14 cellular contexts compared by ENCODE assay signal in the genomic region with DNA sequence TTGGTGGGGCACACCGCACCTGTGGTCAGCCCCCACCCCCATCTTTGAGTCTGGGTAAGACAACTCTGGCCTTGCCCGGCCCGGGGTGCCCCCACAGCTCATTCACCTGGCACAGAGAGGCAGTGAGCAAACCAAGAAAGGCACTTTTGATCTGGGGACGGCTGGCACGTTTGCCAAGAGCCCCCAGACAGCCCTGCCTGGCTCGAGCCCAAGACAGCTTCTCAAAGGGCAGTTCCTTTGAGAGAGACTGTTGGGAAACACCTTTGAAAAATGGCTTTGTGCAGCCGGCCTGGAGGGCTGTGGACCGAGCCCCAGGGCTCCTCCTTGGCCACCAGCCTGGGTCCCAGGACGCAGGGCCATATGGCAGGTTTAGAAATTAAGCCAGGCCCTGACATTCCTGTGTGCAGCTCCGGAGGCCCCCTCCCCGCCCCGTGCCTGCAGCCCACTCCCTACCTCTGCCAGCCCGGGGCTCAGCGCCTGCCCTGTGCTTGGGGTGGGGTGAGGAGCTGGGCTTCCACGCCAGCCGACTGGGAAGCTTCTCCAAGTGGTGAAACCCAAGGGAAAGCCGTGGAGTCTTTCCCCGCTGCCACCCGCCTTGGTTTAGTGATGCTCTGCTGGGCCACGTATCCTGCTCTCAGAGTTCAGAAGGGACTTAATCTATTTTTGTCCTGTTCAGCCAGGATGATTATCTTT. TPM values are rescaled to one million over a fixed set of nuclear protein-coding genes. Genes with fewer than 3 reads are reported as not detected.
"Had no signal": no experiment of that assay in that cellular context is flagged by ENCODE, and none has a peak within 500 bp of the region (broad histone marks: within the 10 kb centered on the region; RNA-seq: fewer than 3 reads in every experiment).

No MANE protein-coding gene starts in this region.

- FAIRE-seq: TTC549 had no signal

- H3K4me1 ChIP-seq: foreskin keratinocyte had no signal

- H3K27ac ChIP-seq: foreskin keratinocyte had no signal

- ATAC-seq: activated CD4-positive, CD25-positive, alpha-beta regulatory T cell treated with anti-CD3 and anti-CD28 coated beads, Interleukin-2, amount 50 U/mL, for 24 hours; activated naive CD4-positive, alpha-beta T cell treated with anti-CD3 and anti-CD28 coated beads, Interleukin-2, amount 50 U/mL, for 72 hours; activated T-cell treated with anti-CD3 and anti-CD28 coated beads, Interleukin-2, amount 50 U/mL, for 4 hours; foreskin keratinocyte; left lobe of liver; T-helper 17 cell had no signal

- DNase-seq: activated CD4-positive, alpha-beta T cell treated with anti-CD3 and anti-CD28 coated beads, Interleukin-2, amount 50 U/mL, for 4 hours; activated effector memory CD4-positive, alpha-beta T cell treated with anti-CD3 and anti-CD28 coated beads, Interleukin-2, amount 50 U/mL, for 16 hours; activated T-cell treated with anti-CD3 and anti-CD28 coated beads, Interleukin-2, amount 50 U/mL, for 4 hours; amniotic stem cell; effector CD4-positive, alpha-beta T cell; foreskin keratinocyte; stimulated activated CD4-positive, alpha-beta T cell treated with anti-CD3 and anti-CD28 coated beads, Interleukin-4, amount 100 ng/mL, for 1 hour; stimulated activated CD8-positive, alpha-beta memory T cell treated with anti-CD3 and anti-CD28 coated beads, Interleukin-4, amount 100 ng/mL, for 48 hours; T-helper 17 cell had no signal

RNA-seq across cellular contexts. Expression of a gene that starts 50.2 kb away (rescaled TPM):
- total RNA-seq: endothelial cell of umbilical vein, foreskin keratinocyte, left lobe of liver had no signal
- polyA plus RNA-seq: foreskin keratinocyte had no signal
